In the genomic region with DNA sequence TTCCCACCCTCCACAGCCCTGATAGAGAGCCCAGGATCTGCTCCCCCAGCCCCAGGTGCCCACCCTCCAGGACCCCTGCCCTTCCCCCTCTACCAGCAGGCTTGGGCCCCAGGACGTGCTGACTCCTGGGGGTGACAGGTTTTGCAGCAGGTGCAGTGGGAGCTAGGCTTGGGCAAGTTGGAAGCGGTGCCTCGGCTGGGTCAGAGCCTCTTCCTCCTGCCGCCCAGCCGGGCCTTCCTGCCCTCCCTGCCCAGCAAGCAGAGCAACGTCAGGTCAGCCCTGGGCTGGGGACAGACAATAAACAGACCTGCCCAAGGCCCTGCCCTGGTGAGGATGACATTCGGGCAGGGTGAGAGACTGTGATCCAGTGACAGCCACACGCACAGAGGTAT, we compare ENCODE assay signal across 15 cellular contexts. TPM values are rescaled to one million over a fixed set of nuclear protein-coding genes. Genes with fewer than 3 reads are reported as not detected.
A peak's percentile ranks its signal among the peaks of the same experiment; 100 is the strongest.
DNase-seq lines count a peak whose midpoint lies in the region; ATAC-seq and TF ChIP-seq lines count a peak whose summit lies in the region.
"Had no signal": no experiment of that assay in that cellular context is flagged by ENCODE, and none has a peak within 500 bp of the region (broad histone marks: within the 10 kb centered on the region; RNA-seq: fewer than 3 reads in every experiment).

No MANE protein-coding gene starts in this region.

- no peak overlapping the region for H3K4me3 ChIP-seq in heart left ventricle
- no peak overlapping the region for H3K4me3 ChIP-seq in SU-DHL-6 (ENCODE audit: insufficient read depth, low read length, poor library complexity, severe bottlenecking)
- H3K4me3 ChIP-seq in right lobe of liver = no peak overlapping the region
- H3K4me3 ChIP-seq: sigmoid colon, thyroid gland had no signal

- H3K36me3 ChIP-seq in heart left ventricle (no peaks in the 10 kb centered on the region), SU-DHL-6 (ENCODE audit: low read length) (no peaks in the 10 kb centered on the region), right lobe of liver (no peaks in the 10 kb centered on the region)
- H3K36me3 ChIP-seq: brain microvascular endothelial cell, sigmoid colon, thyroid gland had no signal

- CTCF ChIA-PET in GM10248 (lab: Yijun Ruan, JAX) = interaction anchor here (1.2 to 2.7 kb wide), 7 partner anchors 10 to 226 kb away, joined by 3 to 10 read pairs (median 4); no protein-coding TSS in a partner anchor

- ATAC-seq in heart left ventricle (peak in 3 of 4 donors; percentile 43 to 68 (median 65)), Right ventricle myocardium superior (ENCODE audit: poor library complexity) (no peak), right lobe of liver (peak in 3 of 4 donors; percentile 11 to 31 (median 22))

- DNase-seq in heart left ventricle (no peak), Right ventricle myocardium superior (no peak), right lobe of liver (no peak), type B pancreatic cell (ENCODE audit: extremely low spot score, unreplicated experiment) (no peak), GM10248 (ENCODE audit: extremely low spot score) (no peak), mesenteric fat pad (ENCODE audit: low spot score) (no peak), NCI-H146 treated with DMSO at 0.1 percent for 48 hours (lab: John Stamatoyannopoulos, UW; ENCODE audit: unreplicated experiment) (no peak)

- H3K36me3 Mint-ChIP-seq in type B pancreatic cell = peaks cover 4% of the 10 kb centered on the region
- H3K36me3 Mint-ChIP-seq: activated naive CD8-positive, alpha-beta T cell treated with anti-CD3 and anti-CD28 coated beads for 36 hours; naive thymus-derived CD8-positive, alpha-beta T cell had no signal

- H3K27me3 Mint-ChIP-seq in type B pancreatic cell = no peaks in the 10 kb centered on the region

- H3K9me3 ChIP-seq in heart left ventricle (no peaks in the 10 kb centered on the region), SU-DHL-6 (ENCODE audit: insufficient read depth, low read length) (no peaks in the 10 kb centered on the region), right lobe of liver (no peaks in the 10 kb centered on the region)
- H3K9me3 ChIP-seq: sigmoid colon, thyroid gland had no signal

- H3K27me3 ChIP-seq in heart left ventricle (peaks cover 0 to 28% (median 7%) of the 10 kb centered on the region in 9 donors), SU-DHL-6 (ENCODE audit: low read length) (no peaks in the 10 kb centered on the region), right lobe of liver (no peaks in the 10 kb centered on the region)
- H3K27me3 ChIP-seq: brain microvascular endothelial cell, thyroid gland had no signal

- H2AFZ ChIP-seq in SU-DHL-6 (ENCODE audit: low read depth, low read length, severe bottlenecking) = no peak overlapping the region

- TF ChIP-seq POLR2A in heart left ventricle (IDR thresholded peaks at IDR 0.05) (no peak), right lobe of liver (IDR thresholded peaks at IDR 0.05) (no peak)

- H3K9ac ChIP-seq in SU-DHL-6 (ENCODE audit: low read length) = no peak overlapping the region

- H3K4me3 Mint-ChIP-seq in type B pancreatic cell = peak overlapping the region; percentile 37
- H3K4me3 Mint-ChIP-seq: activated naive CD8-positive, alpha-beta T cell treated with anti-CD3 and anti-CD28 coated beads for 36 hours; naive thymus-derived CD8-positive, alpha-beta T cell had no signal

- peaks cover 4% of the 10 kb centered on the region for H3K9me3 Mint-ChIP-seq in type B pancreatic cell
- H3K9me3 Mint-ChIP-seq: activated naive CD8-positive, alpha-beta T cell treated with anti-CD3 and anti-CD28 coated beads for 36 hours; naive thymus-derived CD8-positive, alpha-beta T cell had no signal

- H3K4me1 ChIP-seq in heart left ventricle (peaks cover 0 to 5% (median 0%) of the 10 kb centered on the region in 12 donors), right lobe of liver (no peaks in the 10 kb centered on the region)
- H3K4me1 ChIP-seq: sigmoid colon, thyroid gland had no signal

- POLR2A ChIA-PET in GM10248 (lab: Yijun Ruan, JAX) = no interaction called here

- H3K27ac Mint-ChIP-seq in type B pancreatic cell = peak overlapping the region; percentile 70
- H3K27ac Mint-ChIP-seq: activated naive CD8-positive, alpha-beta T cell treated with anti-CD3 and anti-CD28 coated beads for 36 hours had no signal

- H4K20me1 ChIP-seq in SU-DHL-6 (ENCODE audit: low read depth, low read length) = no peaks in the 10 kb centered on the region

- TF ChIP-seq CTCF in heart left ventricle (IDR thresholded peaks at IDR 0.05) (no peak), SU-DHL-6 (IDR thresholded peaks at IDR 0.05; ENCODE audit: insufficient read depth, low read length, poor library complexity, severe bottlenecking) (peak; percentile 9), right lobe of liver (IDR thresholded peaks at IDR 0.05) (peak in 1 of 4 donors; percentile 2), type B pancreatic cell (conservative IDR thresholded peaks at IDR 0.05) (peak; percentile 21), GM10248 (IDR thresholded peaks at IDR 0.05; ENCODE audit: control extremely low read depth, extremely low read depth, low read depth, missing control alignments) (no peak)

- H3K9me2 ChIP-seq in SU-DHL-6 (replicated peaks; ENCODE audit: insufficient read depth, low read length) = no peaks in the 10 kb centered on the region

- no peaks in the 10 kb centered on the region for H3F3A ChIP-seq in SU-DHL-6 (ENCODE audit: insufficient read depth)

- intact Hi-C loops in heart left ventricle (cut with DNase I) = loop anchor here (1.0 to 10.0 kb wide), 6 partner anchors 63 to 140 kb away; a partner anchor contains a TSS
- intact Hi-C loops in Right ventricle myocardium superior (cut with DNase I) = loop anchor here (5.0 kb wide), 1 partner anchor 65 kb away; no protein-coding TSS in a partner anchor
- intact Hi-C loops in right lobe of liver (cut with DNase I) = loop anchor here (5.0 to 10.0 kb wide), 2 partner anchors 53 to 75 kb away; no protein-coding TSS in a partner anchor

- H3K4me2 ChIP-seq in SU-DHL-6 (ENCODE audit: low read depth, low read length, poor library complexity, severe bottlenecking) = no peak overlapping the region

- whole genome bisulfite sequencing in heart left ventricle, 4 donors = 25 to 31% (median 29%) methylated on average over 7 to 8 of the region's 8 CpGs
- WGBS in right lobe of liver (ENCODE audit: insufficient coverage, low coverage, low lambda C conversion rate, missing lambda C conversion rate) = 23% methylated on average over 5 of the region's 8 CpGs

- H3K27ac ChIP-seq in heart left ventricle (no peak overlapping the region), SU-DHL-6 (ENCODE audit: low read depth, low read length) (no peak overlapping the region), right lobe of liver (no peak overlapping the region)
- H3K27ac ChIP-seq: brain microvascular endothelial cell, sigmoid colon, thyroid gland had no signal

- H3K79me2 ChIP-seq in SU-DHL-6 (ENCODE audit: insufficient read depth, low read length) = no peaks in the 10 kb centered on the region

- peaks cover 16% of the 10 kb centered on the region for H3K4me1 Mint-ChIP-seq in type B pancreatic cell (ENCODE audit: unreplicated experiment)
- H3K4me1 Mint-ChIP-seq: activated naive CD8-positive, alpha-beta T cell treated with anti-CD3 and anti-CD28 coated beads for 36 hours had no signal

RNA-seq across cellular contexts. Expression of a gene that starts 9.2 kb away (rescaled TPM):
- total RNA-seq in heart left ventricle (under 1 TPM in 1 of 9 donors, not detected in 8; 0.16 TPM), Right ventricle myocardium superior (not detected), right lobe of liver (not detected), type B pancreatic cell (ENCODE audit: low replicate concordance) (19.0 and 22.6 TPM in 2 replicates), mesenteric fat pad (not detected)
- polyA plus RNA-seq in heart left ventricle = not detected
- total RNA-seq: activated naive CD8-positive, alpha-beta T cell treated with anti-CD3 and anti-CD28 coated beads for 36 hours; liver; naive thymus-derived CD8-positive, alpha-beta T cell had no signal
- polyA plus RNA-seq: liver; naive thymus-derived CD8-positive, alpha-beta T cell had no signal

RNA-seq across cellular contexts. Expression of a gene that starts 16.5 kb away (rescaled TPM):
- total RNA-seq in heart left ventricle (under 1 TPM in 1 of 9 donors, not detected in 8; 0.77 TPM), Right ventricle myocardium superior (not detected), right lobe of liver (not detected), type B pancreatic cell (ENCODE audit: low replicate concordance) (not detected in 2 replicates), mesenteric fat pad (not detected)
- polyA plus RNA-seq in heart left ventricle = not detected
- total RNA-seq: activated naive CD8-positive, alpha-beta T cell treated with anti-CD3 and anti-CD28 coated beads for 36 hours; liver; naive thymus-derived CD8-positive, alpha-beta T cell; sigmoid colon; SK-MEL-5; thyroid gland had no signal
- polyA plus RNA-seq: liver; naive thymus-derived CD8-positive, alpha-beta T cell; sigmoid colon had no signal

RNA-seq across cellular contexts. Expression of a gene that starts 57.3 kb away (rescaled TPM):
- total RNA-seq in heart left ventricle (not detected), Right ventricle myocardium superior (not detected), right lobe of liver (not detected), type B pancreatic cell (ENCODE audit: low replicate concordance) (not detected in 2 replicates), mesenteric fat pad (not detected)
- polyA plus RNA-seq in heart left ventricle = not detected
- total RNA-seq: activated naive CD8-positive, alpha-beta T cell treated with anti-CD3 and anti-CD28 coated beads for 36 hours; liver; naive thymus-derived CD8-positive, alpha-beta T cell; sigmoid colon; SK-MEL-5; thyroid gland had no signal
- polyA plus RNA-seq: liver; naive thymus-derived CD8-positive, alpha-beta T cell had no signal

Comparison
In these comparisons a context has a peak if more than half of its experiments do, and no peak if none do; other contexts are left out.
1. CTCF ChIP-seq: peak in SU-DHL-6 (single experiment) and type B pancreatic cell (single experiment); none in heart left ventricle (0 of 12) and GM10248 (single experiment).
2. RNA of a gene that starts 9.2 kb away (total RNA-seq): 19.0 to 22.6 TPM in type B pancreatic cell; 0.16 TPM in heart left ventricle, not detected in Right ventricle myocardium superior (single experiment), not detected in right lobe of liver and not detected in mesenteric fat pad (single experiment); every median in the first group is over 10 times any median in the second.